ENCODE assay signal across 1 cellular context in the genomic region with DNA sequence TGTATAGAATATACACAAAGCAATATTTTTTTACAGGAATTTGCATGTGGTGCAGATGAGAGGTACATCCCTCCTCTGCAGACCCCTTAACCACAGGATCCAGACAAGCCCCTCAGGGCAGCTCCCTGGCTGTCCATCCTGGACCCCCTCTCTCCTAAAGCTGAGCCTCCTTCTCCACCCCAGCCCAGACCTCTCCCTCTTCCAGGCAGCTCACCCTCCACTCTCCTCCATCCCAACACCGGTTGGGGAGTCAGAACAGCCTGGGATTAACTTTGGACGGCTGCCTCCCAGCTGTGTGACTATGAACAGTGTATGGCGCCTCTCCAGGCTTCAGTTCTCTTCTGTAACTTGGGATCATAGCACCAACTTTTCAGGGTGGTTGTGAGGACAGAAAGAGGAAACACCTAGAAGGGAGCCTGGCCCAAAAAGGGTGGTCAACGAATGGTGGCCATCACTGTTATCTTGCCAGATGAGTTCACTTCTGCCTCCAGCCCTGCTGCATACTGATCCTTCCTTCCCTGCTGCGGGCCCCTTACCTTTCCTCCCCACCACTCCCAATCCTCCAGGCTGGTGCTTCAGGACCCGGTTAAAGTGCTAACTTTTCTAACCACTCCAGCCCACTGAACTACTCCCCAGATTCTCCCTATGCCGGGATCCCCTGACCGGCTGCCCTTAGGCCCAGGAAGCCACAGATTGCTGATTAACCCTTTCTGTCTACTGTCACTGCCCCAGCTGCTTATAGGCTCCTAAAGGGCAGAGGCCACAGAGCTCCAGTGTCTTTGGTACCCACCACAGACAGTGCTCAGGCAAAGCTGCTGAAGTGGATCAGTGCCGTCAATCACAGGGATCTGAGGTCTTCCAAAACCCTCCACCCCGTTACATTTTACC.
A peak's percentile ranks its signal among the peaks of the same experiment; 100 is the strongest.
TF ChIP-seq lines count a peak whose summit lies in the region.

No MANE protein-coding gene starts in this region.

TF ChIP-seq in HepG2, 621 proteins besides CTCF, POLR2A, EP300 and RAD21:
- TF ChIP-seq JARID2 (CRISPR knock-in tag; IDR thresholded peaks at IDR 0.05; ENCODE audit: insufficient replicate concordance), result no peak
- peak; percentile 54 for TF ChIP-seq ZNF652 (CRISPR knock-in tag; IDR thresholded peaks at IDR 0.05; ENCODE audit: borderline replicate concordance, low read depth)
